In genomic region chr4:146269228-146269653, GRCh38 we compare ENCODE assay signal across 13 cellular contexts.
DNase-seq lines count a peak whose midpoint lies in the region; ATAC-seq and TF ChIP-seq lines count a peak whose summit lies in the region.
"Had no signal": no experiment of that assay in that cellular context is flagged by ENCODE, and none has a peak within 500 bp of the region (broad histone marks: within the 10 kb centered on the region; RNA-seq: fewer than 3 reads in every experiment).

No MANE protein-coding gene starts in this region.

- TF ChIP-seq CTCF in GM13977 (IDR thresholded peaks at IDR 0.05; ENCODE audit: extremely low read depth, insufficient read depth, missing control alignments) = peak; percentile 21

- ATAC-seq in GM19397 (IDR thresholded peaks at IDR 0.05; ENCODE audit: unreplicated experiment) (peak; percentile 55), HG02759 (IDR thresholded peaks at IDR 0.05; ENCODE audit: unreplicated experiment) (peak; percentile 40), HG03378 (IDR thresholded peaks at IDR 0.05; ENCODE audit: unreplicated experiment) (peak; percentile 56)
- ATAC-seq: HCT116; stimulated activated naive CD8-positive, alpha-beta T cell treated with anti-CD3 and anti-CD28 coated beads, Interleukin-15, Interleukin-2, amounts not matched to agents 100 U/mL and 50 U/mL, for 24 hours had no signal

- DNase-seq in GM13977 (ENCODE audit: low spot score) (no peak), NCI-H2227 treated with DMSO at 0.1 percent for 48 hours (lab: John Stamatoyannopoulos, UW) (no peak), anterior cingulate cortex (lab: John Stamatoyannopoulos, UW) (no peak), DMS 273 (lab: John Stamatoyannopoulos, UW; ENCODE audit: unreplicated experiment) (no peak), MV-4-11 (lab: John Stamatoyannopoulos, UW) (no peak)
- DNase-seq: EL; mesenchymal stem cell; stimulated activated CD4-positive, alpha-beta T cell treated with anti-CD3 and anti-CD28 coated beads, Interleukin-1b, Interleukin-23, amount 100 ng/mL, for 48 hours; stimulated activated naive CD8-positive, alpha-beta T cell treated with anti-CD3 and anti-CD28 coated beads, Interleukin-15, Interleukin-2, amounts not matched to agents 100 U/mL and 50 U/mL, for 24 hours had no signal

- in situ Hi-C loops in GM13977 (cut with MboI; ENCODE audit: low pct_unique_long_range_greater_than_20kb, low sequenced_read_pairs, unreplicated experiment) = no loop called here
